17 cellular contexts compared by ENCODE assay signal in genomic region chr7:41096921-41097320, GRCh38.
DNase-seq lines count a peak whose midpoint lies in the region; ATAC-seq and TF ChIP-seq lines count a peak whose summit lies in the region.
"Had no signal": no experiment of that assay in that cellular context is flagged by ENCODE, and none has a peak within 500 bp of the region (broad histone marks: within the 10 kb centered on the region; RNA-seq: fewer than 3 reads in every experiment).

No MANE protein-coding gene starts in this region.

- no peaks in the 10 kb centered on the region for H3K36me3 Mint-ChIP-seq in naive thymus-derived CD4-positive, alpha-beta T cell
- no peaks in the 10 kb centered on the region for H3K36me3 Mint-ChIP-seq in osteocyte (ENCODE audit: unreplicated experiment)

- no peaks in the 10 kb centered on the region for H3K9me3 ChIP-seq in naive thymus-derived CD4-positive, alpha-beta T cell (ENCODE audit: control insufficient read depth in 2 of 3, low read length in 3 of 3)

- no peak overlapping the region for H3K4me3 Mint-ChIP-seq in naive thymus-derived CD4-positive, alpha-beta T cell
- no peak overlapping the region for H3K4me3 Mint-ChIP-seq in osteocyte (ENCODE audit: unreplicated experiment)
- H3K4me3 Mint-ChIP-seq: activated CD4-positive, alpha-beta T cell treated with anti-CD3 and anti-CD28 coated beads, Interleukin-2, amount 10 ng/mL, durations not matched to agents 7 days and 5 days had no signal

- H3K27me3 Mint-ChIP-seq in naive thymus-derived CD4-positive, alpha-beta T cell, result peaks cover 0 to 2% (median 0%) of the 10 kb centered on the region in 5 donors
- no peaks in the 10 kb centered on the region for H3K27me3 Mint-ChIP-seq in osteocyte (ENCODE audit: unreplicated experiment)
- H3K27me3 Mint-ChIP-seq: activated CD4-positive, alpha-beta T cell treated with anti-CD3 and anti-CD28 coated beads, Interleukin-2, amount 10 ng/mL, durations not matched to agents 7 days and 5 days had no signal

- in situ Hi-C loops in astrocyte of the spinal cord (cut with HindIII; ENCODE audit: low sequenced_read_pairs), result no loop called here

- H3K9me3 Mint-ChIP-seq in naive thymus-derived CD4-positive, alpha-beta T cell, result peaks cover 0 to 13% (median 4%) of the 10 kb centered on the region in 11 donors
- H3K9me3 Mint-ChIP-seq in osteocyte (ENCODE audit: unreplicated experiment), result peaks cover 9% of the 10 kb centered on the region

- POLR2A ChIA-PET in naive thymus-derived CD4-positive, alpha-beta T cell (lab: Charles Lee), result no interaction called here

- no peak overlapping the region for H3K27ac ChIP-seq in naive thymus-derived CD4-positive, alpha-beta T cell (ENCODE audit: low read depth, low read length)
- H3K27ac ChIP-seq: SK-N-MC had no signal

- DNase-seq in AG08395 (ENCODE audit: low spot score) (peak; percentile 65), HT1080 (ENCODE audit: low read depth) (peak; percentile 54), astrocyte of the spinal cord (ENCODE audit: low read depth, low spot score) (peak; percentile 88), kidney tubule cell (ENCODE audit: low spot score) (peak; percentile 51), osteocyte (ENCODE audit: extremely low spot score, unreplicated experiment) (no peak)
- no peak for DNase-seq in naive thymus-derived CD4-positive, alpha-beta T cell
- DNase-seq: activated CD4-positive, alpha-beta T cell treated with anti-CD3 and anti-CD28 coated beads, Interleukin-2, amount 10 ng/mL, durations not matched to agents 7 days and 5 days; activated naive CD4-positive, alpha-beta T cell treated with anti-CD3 and anti-CD28 coated beads, Interleukin-2, amount 50 U/mL, for 16 hours; activated T-cell treated with anti-CD3 and anti-CD28 coated beads, Interleukin-2, amount 50 U/mL, for 1 hour; effector CD8-positive, alpha-beta T cell; left ventricle myocardium superior; NCI-H1694; NCI-H510A; stimulated activated naive CD4-positive, alpha-beta T cell had no signal

- TF ChIP-seq CTCF in astrocyte of the spinal cord (IDR thresholded peaks at IDR 0.05; ENCODE audit: low read depth, low read length) (no peak), osteocyte (IDR thresholded peaks at IDR 0.05) (no peak)

- CTCF ChIA-PET in naive thymus-derived CD4-positive, alpha-beta T cell (lab: Charles Lee), result no interaction called here

- H3K27me3 ChIP-seq in naive thymus-derived CD4-positive, alpha-beta T cell (ENCODE audit: control insufficient read depth in 2 of 2, insufficient read depth in 2 of 2, low read length in 2 of 2), result no peaks in the 10 kb centered on the region

- no peak for ATAC-seq in naive thymus-derived CD4-positive, alpha-beta T cell
- no peak for ATAC-seq in GM18520 (IDR thresholded peaks at IDR 0.05; ENCODE audit: unreplicated experiment)
- no peak for ATAC-seq in HG03159 (IDR thresholded peaks at IDR 0.05; ENCODE audit: unreplicated experiment)
- ATAC-seq: left ventricle myocardium superior had no signal

- H3K4me1 ChIP-seq in naive thymus-derived CD4-positive, alpha-beta T cell (ENCODE audit: control insufficient read depth in 2 of 2, insufficient read depth in 2 of 2, low read length in 2 of 2), result no peaks in the 10 kb centered on the region

- peaks cover 0 to 2% (median 0%) of the 10 kb centered on the region in 7 donors for H3K4me1 Mint-ChIP-seq in naive thymus-derived CD4-positive, alpha-beta T cell
- H3K4me1 Mint-ChIP-seq in osteocyte (ENCODE audit: unreplicated experiment), result peaks cover 4% of the 10 kb centered on the region
- H3K4me1 Mint-ChIP-seq: activated CD4-positive, alpha-beta T cell treated with anti-CD3 and anti-CD28 coated beads, Interleukin-2, amount 10 ng/mL, durations not matched to agents 7 days and 5 days had no signal

- no peak overlapping the region for H3K4me3 ChIP-seq in astrocyte of the spinal cord (ENCODE audit: low read depth, low read length)
- H3K4me3 ChIP-seq in naive thymus-derived CD4-positive, alpha-beta T cell (ENCODE audit: low read length), result no peak overlapping the region
- H3K4me3 ChIP-seq: SK-N-MC had no signal

- H3K36me3 ChIP-seq in naive thymus-derived CD4-positive, alpha-beta T cell (ENCODE audit: control insufficient read depth in 2 of 3, insufficient read depth in 3 of 3, low read length in 3 of 3), result no peaks in the 10 kb centered on the region

- intact Hi-C loops in naive thymus-derived CD4-positive, alpha-beta T cell (cut with micrococcal nuclease), result no loop called here

- H3K27ac Mint-ChIP-seq in naive thymus-derived CD4-positive, alpha-beta T cell, result no peak overlapping the region
- H3K27ac Mint-ChIP-seq in osteocyte (ENCODE audit: unreplicated experiment), result no peak overlapping the region
- H3K27ac Mint-ChIP-seq: activated CD4-positive, alpha-beta T cell treated with anti-CD3 and anti-CD28 coated beads, Interleukin-2, amount 10 ng/mL, durations not matched to agents 7 days and 5 days had no signal

Comparison
In these comparisons a context has a peak if more than half of its experiments do, and no peak if none do; other contexts are left out.
1. DNase-seq: peak in AG08395 (single experiment), HT1080 (single experiment), astrocyte of the spinal cord (single experiment) and kidney tubule cell (single experiment); none in naive thymus-derived CD4-positive, alpha-beta T cell (0 of 9) and osteocyte (single experiment).